Comparison of ENCODE assay signal across 24 cellular contexts in genomic region chr20:33863440-33864323, GRCh38. TPM values are rescaled to one million over a fixed set of nuclear protein-coding genes. Genes with fewer than 3 reads are reported as not detected.
DNase-seq lines count a peak whose midpoint lies in the region; ATAC-seq, FAIRE-seq and TF ChIP-seq lines count a peak whose summit lies in the region.
"Had no signal": no experiment of that assay in that cellular context is flagged by ENCODE, and none has a peak within 500 bp of the region (broad histone marks: within the 10 kb centered on the region; RNA-seq: fewer than 3 reads in every experiment).

No MANE protein-coding gene starts in this region.

- H3K36me3 Mint-ChIP-seq in stimulated activated memory B cell treated with anti-CD40 and anti-IgM and Interleukin-4, amounts not matched to agents 10 μg/mL and 1 μg/mL and 100 μg/mL, for 72 hours: no peaks in the 10 kb centered on the region
- H3K36me3 Mint-ChIP-seq: activated CD8-positive, alpha-beta memory T cell treated with anti-CD3 and anti-CD28 coated beads, Interleukin-2, amount 10 ng/mL, durations not matched to agents 7 days and 5 days; CD8-positive, alpha-beta memory T cell; IgD-negative memory B cell had no signal

- H3K79me2 ChIP-seq in K562 (ENCODE audit: control insufficient read depth, insufficient read depth, low read length): no peaks in the 10 kb centered on the region
- H3K79me2 ChIP-seq: parathyroid adenoma had no signal

- no peak for TF ChIP-seq EP300 in K562 (IDR thresholded peaks at IDR 0.05; ENCODE audit: low read length)

- no peak for TF ChIP-seq RAD21 in K562 (CRISPR knock-in tag; conservative IDR thresholded peaks at IDR 0.05 in 1 of 2, IDR thresholded peaks at IDR 0.05 in 1 of 2)

- no peak overlapping the region for H3K4me2 ChIP-seq in K562 (ENCODE audit: insufficient read depth, low read length)

- in situ Hi-C loops in K562 (cut with MboI): no loop called here

- no peaks in the 10 kb centered on the region for H3K9me3 Mint-ChIP-seq in stimulated activated memory B cell treated with anti-CD40 and anti-IgM and Interleukin-4, amounts not matched to agents 10 μg/mL and 1 μg/mL and 100 μg/mL, for 72 hours
- H3K9me3 Mint-ChIP-seq: activated CD4-positive, alpha-beta T cell treated with anti-CD3 and anti-CD28 coated beads, Interleukin-2, amount 10 ng/mL, durations not matched to agents 24 days and 14 days; activated T-cell treated with anti-CD3 and anti-CD28 coated beads, Interleukin-2, amount 50 U/mL, for 72 hours; CD8-positive, alpha-beta memory T cell; IgD-negative memory B cell; nephron progenitor cell had no signal

- H3K4me1 ChIP-seq in NT2/D1 (ENCODE audit: insufficient read depth, insufficient read length) (peaks cover 18% of the 10 kb centered on the region), K562 (replicated peaks in 1 of 2; ENCODE audit: control insufficient read depth in 2 of 2, insufficient read depth in 2 of 2, low read length in 2 of 2) (peaks cover 0 to 13% of the 10 kb centered on the region in 2 experiments; a peak in 3 of 5 replicates)
- H3K4me1 ChIP-seq: breast epithelium, parathyroid adenoma had no signal

- H3K9ac ChIP-seq in NT2/D1 (ENCODE audit: insufficient read length, low read depth) (peak overlapping the region; percentile 12), K562 (ENCODE audit: insufficient read depth in 1 of 2, low read depth in 2 of 2, low read length in 2 of 2) (no peak overlapping the region)
- H3K9ac ChIP-seq: parathyroid adenoma had no signal

- H3K9me3 ChIP-seq in NT2/D1 (ENCODE audit: insufficient read depth, low read length): no peaks in the 10 kb centered on the region
- no peaks in the 10 kb centered on the region for H3K9me3 ChIP-seq in K562 (replicated peaks; ENCODE audit: control insufficient read depth, insufficient read depth, low read depth, low read length)
- H3K9me3 ChIP-seq: adrenal gland, breast epithelium, HAP-1, mucosa of descending colon, upper lobe of left lung had no signal

- no peaks in the 10 kb centered on the region for H3K36me3 ChIP-seq in NT2/D1 (ENCODE audit: insufficient read depth, insufficient read length, low read length)
- H3K36me3 ChIP-seq in K562 (ENCODE audit: control insufficient read depth, insufficient read depth, low read length): no peaks in the 10 kb centered on the region
- H3K36me3 ChIP-seq: adrenal gland, breast epithelium, HAP-1, upper lobe of left lung had no signal

- DNase-seq in GM12891 (ENCODE audit: insufficient read length, low spot score) (no peak), NT2/D1 (ENCODE audit: low read depth, low spot score) (no peak), K562 (ENCODE audit: extremely low read depth in 1 of 4, low spot score in 3 of 4) (no peak), inferior parietal cortex (ENCODE audit: extremely low spot score) (no peak)
- DNase-seq: DMS 273 treated with DMSO at 0.1 percent for 48 hours; kidney; NCI-H1105; NCI-H187 treated with DMSO at 0.1 percent for 48 hours; stimulated activated CD4-positive, alpha-beta T cell treated with anti-CD3 and anti-CD28 coated beads, Interleukin-2, amount 100 ng/mL, for 48 hours had no signal

- POLR2A ChIA-PET in K562 (lab: Yijun Ruan, JAX): interaction anchor here (0.6 to 1.0 kb wide), 2 partner anchors 14 to 38 kb away, joined by 3 read pairs; no protein-coding TSS in a partner anchor

- H3K4me3 ChIP-seq in NT2/D1 (ENCODE audit: insufficient read length, low read depth): no peak overlapping the region
- no peak overlapping the region for H3K4me3 ChIP-seq in K562
- H3K4me3 ChIP-seq: adrenal gland, mucosa of descending colon had no signal

- H3K4me3 Mint-ChIP-seq in stimulated activated memory B cell treated with anti-CD40 and anti-IgM and Interleukin-4, amounts not matched to agents 10 μg/mL and 1 μg/mL and 100 μg/mL, for 72 hours: no peak overlapping the region
- H3K4me3 Mint-ChIP-seq: activated CD4-positive, alpha-beta T cell treated with anti-CD3 and anti-CD28 coated beads, Interleukin-2, amount 10 ng/mL, durations not matched to agents 24 days and 14 days; activated CD8-positive, alpha-beta memory T cell treated with anti-CD3 and anti-CD28 coated beads, Interleukin-2, amount 10 ng/mL, durations not matched to agents 7 days and 5 days; activated T-cell treated with anti-CD3 and anti-CD28 coated beads, Interleukin-2, amount 50 U/mL, for 72 hours; CD8-positive, alpha-beta memory T cell; nephron progenitor cell had no signal

- H2AFZ ChIP-seq in K562 (ENCODE audit: low read depth, low read length): no peak overlapping the region

- no peak for TF ChIP-seq POLR2A in GM12891 (IDR thresholded peaks at IDR 0.05; ENCODE audit: low read depth, low read length)
- TF ChIP-seq POLR2A in K562 (conservative IDR thresholded peaks at IDR 0.05): no peak

- H3K27me3 Mint-ChIP-seq in stimulated activated memory B cell treated with anti-CD40 and anti-IgM and Interleukin-4, amounts not matched to agents 10 μg/mL and 1 μg/mL and 100 μg/mL, for 72 hours: no peaks in the 10 kb centered on the region
- H3K27me3 Mint-ChIP-seq: activated CD8-positive, alpha-beta memory T cell treated with anti-CD3 and anti-CD28 coated beads, Interleukin-2, amount 10 ng/mL, durations not matched to agents 7 days and 5 days; IgD-negative memory B cell had no signal

- peak overlapping the region; percentile 51 for H3K27ac Mint-ChIP-seq in stimulated activated memory B cell treated with anti-CD40 and anti-IgM and Interleukin-4, amounts not matched to agents 10 μg/mL and 1 μg/mL and 100 μg/mL, for 72 hours
- H3K27ac Mint-ChIP-seq: activated CD4-positive, alpha-beta T cell treated with anti-CD3 and anti-CD28 coated beads, Interleukin-2, amount 10 ng/mL, durations not matched to agents 24 days and 14 days; activated CD8-positive, alpha-beta memory T cell treated with anti-CD3 and anti-CD28 coated beads, Interleukin-2, amount 10 ng/mL, durations not matched to agents 7 days and 5 days; activated T-cell treated with anti-CD3 and anti-CD28 coated beads, Interleukin-2, amount 50 U/mL, for 72 hours; IgD-negative memory B cell; nephron progenitor cell had no signal

- no peak overlapping the region for H3K27ac ChIP-seq in K562 (ENCODE audit: extremely low read depth, low read depth, low read length)
- H3K27ac ChIP-seq: adrenal gland, parathyroid adenoma had no signal

- peak; percentile 31 for FAIRE-seq in GM12891 (lab: Jason Lieb, UNC)
- FAIRE-seq in K562 (lab: Jason Lieb, UNC): no peak
- FAIRE-seq: kidney had no signal

- CTCF ChIA-PET in K562 (lab: Yijun Ruan, JAX; ENCODE audit: low intra/inter-chr PET ratio): interaction anchor here (0.7 to 3.6 kb wide), 4 partner anchors 84 to 266 kb away, joined by 3 to 19 read pairs (median 5); no protein-coding TSS in a partner anchor

- ATAC-seq in K562 (no peak), GM18858 (IDR thresholded peaks at IDR 0.05; ENCODE audit: unreplicated experiment) (no peak), GM21528 (IDR thresholded peaks at IDR 0.05; ENCODE audit: low FRiP score, unreplicated experiment) (no peak)
- ATAC-seq in stimulated activated memory B cell treated with anti-CD40 and anti-IgM and Interleukin-4, amounts not matched to agents 10 μg/mL and 1 μg/mL and 100 μg/mL, for 72 hours: no peak

- no peaks in the 10 kb centered on the region; the same call in 1 of the 2 replicates for H4K20me1 ChIP-seq in K562 (replicated peaks; ENCODE audit: control insufficient read depth, insufficient read depth, low read length)

- H3K27me3 ChIP-seq in NT2/D1 (ENCODE audit: insufficient read depth, insufficient read length) (no peaks in the 10 kb centered on the region), K562 (ENCODE audit: control insufficient read depth in 2 of 2, insufficient read depth in 2 of 2, low read length in 2 of 2) (peaks cover 20 to 42% of the 10 kb centered on the region in 2 experiments; a peak in 4 of 5 replicates)
- H3K27me3 ChIP-seq: adrenal gland, breast epithelium, upper lobe of left lung had no signal

- H3K4me1 Mint-ChIP-seq in stimulated activated memory B cell treated with anti-CD40 and anti-IgM and Interleukin-4, amounts not matched to agents 10 μg/mL and 1 μg/mL and 100 μg/mL, for 72 hours: peaks cover 22% of the 10 kb centered on the region

- intact Hi-C loops in K562 (cut with micrococcal nuclease): loop anchor here (2.0 to 5.0 kb wide), 4 partner anchors 71 to 265 kb away; no protein-coding TSS in a partner anchor

- no peak for TF ChIP-seq CTCF in K562 (IDR thresholded peaks at IDR 0.05 in 2 of 3, conservative IDR thresholded peaks at IDR 0.05 in 1 of 3; ENCODE audit: insufficient read depth in 2 of 3, low read depth in 1 of 3, low read length in 3 of 3)

- peaks cover 3% of the 10 kb centered on the region for H3K9me1 ChIP-seq in K562 (ENCODE audit: control insufficient read depth, insufficient read depth, low read length)

- no TSS peak for BruUV-seq in K562 (replicated peaks; lab: Mats Ljungman, UMichigan)

- 32% methylated on average over 7 of the region's 7 CpGs for WGBS in K562 (ENCODE audit: insufficient coverage, low coverage, missing lambda C conversion rate)

TF ChIP-seq in GM12891, 5 proteins besides CTCF, POLR2A, EP300 and RAD21 (continues in another document):
- TF ChIP-seq POU2F2 (IDR thresholded peaks at IDR 0.05; ENCODE audit: low read depth, low read length) (no peak), TAF1 (IDR thresholded peaks at IDR 0.05; ENCODE audit: low read depth, low read length) (no peak), SPI1 (IDR thresholded peaks at IDR 0.05; ENCODE audit: low read depth, low read length) (no peak)

RNA-seq across cellular contexts. Expression of gene CHMP4B, which starts 52.5 kb away (rescaled TPM):
- 100 TPM for polyA plus RNA-seq in GM12891 (2012; ENCODE audit: low read depth, missing spikeins)
- 6.2 and 7.5 TPM in 2 replicates for total RNA-seq in K562 (2011; cell fraction: chromatin; rRNA removed; ENCODE audit: low replicate concordance)
- total RNA-seq in K562 (2011; cell fraction: nucleolus; rRNA removed): 5.7 TPM in 2 replicates
- total RNA-seq in K562 (2011; cell fraction: nucleoplasm; rRNA removed): 7.3 and 9.1 TPM in 2 replicates
- total RNA-seq in K562 (2014; rRNA removed): 35.4 and 39.2 TPM in 2 replicates
- total RNA-seq in K562 (2014; rRNA removed; fragmentation: Illumina TruSeq; extraction: Trizol): 18.6 and 18.8 TPM in 2 replicates
- 30.4 and 30.8 TPM in 2 replicates for total RNA-seq in K562 (2015; rRNA removed; fragmentation: Illumina TruSeq; extraction: Trizol)
- total RNA-seq in K562 (2021): 43.9 and 45.1 TPM in 2 replicates
- polyA plus RNA-seq in K562 (2011; rRNA removed): 25.2 and 31.8 TPM in 2 replicates
- 21.4 and 26.5 TPM in 2 replicates for polyA plus RNA-seq in K562 (2011; cell fraction: cytosol; rRNA removed)
- 8.8 and 10.6 TPM in 2 replicates for polyA plus RNA-seq in K562 (2011; cell fraction: nucleus; rRNA removed)
- 58.9 and 64.6 TPM in 2 replicates for polyA plus RNA-seq in K562 (2012)
- 55.9 and 61.8 TPM in 2 replicates for polyA plus RNA-seq in K562 (2014; fragmentation: Illumina TruSeq; extraction: Trizol)
- 1 to 10 TPM; 1.8 to 2.5 TPM for polyA plus RNA-seq in K562 (2014; fragmentation: Nextera tagmentation; extraction: Ambion mirVana)
- 51.9 and 64.7 TPM in 2 replicates for polyA plus RNA-seq in K562 (2014; rRNA removed)
- polyA minus RNA-seq in K562 (2011; rRNA and poly(A)+ RNA removed): 10.0 and 11.8 TPM in 2 replicates
- 13.6 and 16.1 TPM in 2 replicates for polyA minus RNA-seq in K562 (2011; cell fraction: cytosol; rRNA and poly(A)+ RNA removed)
- polyA minus RNA-seq in K562 (2011; cell fraction: nucleus; rRNA and poly(A)+ RNA removed): 2.7 and 4.3 TPM in 2 replicates
